ENCODE assay signal across 14 cellular contexts in the genomic region with DNA sequence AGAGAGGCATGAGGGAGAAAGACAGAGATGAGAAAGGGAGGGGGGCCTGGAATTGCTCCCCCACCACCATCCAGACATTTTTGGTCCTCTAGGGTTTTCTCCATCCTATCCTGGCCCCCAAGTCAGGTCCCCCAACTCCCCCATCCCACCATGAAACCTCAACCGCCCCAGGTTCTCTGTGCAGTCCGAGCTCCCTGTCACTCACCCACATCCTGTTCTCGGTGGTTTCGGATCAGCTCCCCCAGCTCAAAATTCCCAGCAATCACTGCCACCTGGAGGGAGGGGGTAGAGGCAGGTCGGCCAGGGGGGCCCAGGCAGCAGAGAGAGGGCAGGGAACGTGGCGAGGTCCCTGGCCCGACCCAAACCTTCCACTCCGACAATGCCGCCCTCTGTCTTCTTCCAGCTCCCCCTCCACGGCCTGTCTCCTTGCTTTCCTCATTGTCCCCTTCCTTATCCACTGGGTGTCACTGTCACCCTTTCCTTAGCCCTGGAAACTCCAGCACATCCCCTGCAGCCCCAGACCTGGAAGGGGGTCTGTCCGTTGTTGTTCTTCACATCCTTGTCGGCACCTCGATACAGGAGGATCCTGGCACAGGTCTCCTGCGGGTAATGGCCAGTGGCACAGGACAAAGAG. TPM values are rescaled to one million over a fixed set of nuclear protein-coding genes. Genes with fewer than 3 reads are reported as not detected.
A peak's percentile ranks its signal among the peaks of the same experiment; 100 is the strongest.
DNase-seq lines count a peak whose midpoint lies in the region; TF ChIP-seq lines count a peak whose summit lies in the region.
"Had no signal": no experiment of that assay in that cellular context is flagged by ENCODE, and none has a peak within 500 bp of the region (broad histone marks: within the 10 kb centered on the region; RNA-seq: fewer than 3 reads in every experiment).

No MANE protein-coding gene starts in this region.

- WGBS in thyroid gland, 2 donors = 21 to 22% methylated on average over 15 of the region's 15 CpGs

- H3K9me3 ChIP-seq in thyroid gland (no peaks in the 10 kb centered on the region), ascending aorta (no peaks in the 10 kb centered on the region)

- H3K27me3 ChIP-seq in thyroid gland (no peaks in the 10 kb centered on the region), ascending aorta (no peaks in the 10 kb centered on the region)

- H3K4me1 ChIP-seq in thyroid gland = no peaks in the 10 kb centered on the region
- H3K4me1 ChIP-seq in ascending aorta = no peaks in the 10 kb centered on the region

- H3K36me3 ChIP-seq in thyroid gland (no peaks in the 10 kb centered on the region), ascending aorta (no peaks in the 10 kb centered on the region)

- TF ChIP-seq POLR2A in NB4 (IDR thresholded peaks at IDR 0.05; ENCODE audit: extremely low read depth, insufficient read length) (no peak), thyroid gland (IDR thresholded peaks at IDR 0.05) (no peak)

- no peaks in the 10 kb centered on the region for H3K27me3 Mint-ChIP-seq in brain
- H3K27me3 Mint-ChIP-seq in neural crest cell (ENCODE audit: low read depth) = peaks cover 55% of the 10 kb centered on the region

- no peak for TF ChIP-seq CTCF in NB4 (IDR thresholded peaks at IDR 0.05; ENCODE audit: low read depth, low read length)
- peak; percentile 48 to 55 for TF ChIP-seq CTCF in brain (conservative IDR thresholded peaks at IDR 0.05)
- TF ChIP-seq CTCF in neural crest cell (conservative IDR thresholded peaks at IDR 0.05) = peak; percentile 35
- TF ChIP-seq CTCF in thyroid gland (IDR thresholded peaks at IDR 0.05) = no peak
- TF ChIP-seq CTCF in ascending aorta (IDR thresholded peaks at IDR 0.05) = no peak

- H3K4me1 Mint-ChIP-seq in brain (peaks cover 4% of the 10 kb centered on the region), neural crest cell (peaks cover 8% of the 10 kb centered on the region)
- H3K4me1 Mint-ChIP-seq: T-helper 17 cell had no signal

- no peak overlapping the region for H3K4me3 Mint-ChIP-seq in brain
- peak overlapping the region; percentile 31 for H3K4me3 Mint-ChIP-seq in neural crest cell
- H3K4me3 Mint-ChIP-seq: T-helper 17 cell had no signal

- H3K36me3 Mint-ChIP-seq in brain = peaks cover 20% of the 10 kb centered on the region
- no peaks in the 10 kb centered on the region for H3K36me3 Mint-ChIP-seq in neural crest cell (ENCODE audit: low read depth)

- H3K27ac ChIP-seq in thyroid gland (no peak overlapping the region), ascending aorta (no peak overlapping the region)

- H3K9me3 Mint-ChIP-seq in brain (peaks cover 0 to 79% (median 3%) of the 10 kb centered on the region in 5 experiments), neural crest cell (no peaks in the 10 kb centered on the region)

- H3K27ac Mint-ChIP-seq in brain = peak overlapping the region in 1 of 5 experiments; percentile 23
- H3K27ac Mint-ChIP-seq in neural crest cell (ENCODE audit: unreplicated experiment) = no peak overlapping the region
- H3K27ac Mint-ChIP-seq: T-helper 17 cell had no signal

- DNase-seq in NCI-H1092 treated with DMSO at 0.1 percent for 48 hours (lab: John Stamatoyannopoulos, UW) = peak; percentile 23
- DNase-seq in NCI-H1092 (lab: John Stamatoyannopoulos, UW) = no peak
- peak; percentile 30 for DNase-seq in NB4 (ENCODE audit: low read depth)
- no peak for DNase-seq in neural crest cell (ENCODE audit: low read depth, low spot score)
- no peak for DNase-seq in thyroid gland
- DNase-seq in GOT3 (lab: John Stamatoyannopoulos, UW) = no peak
- DNase-seq in ascending aorta (ENCODE audit: low spot score in 2 of 2) = no peak
- DNase-seq: ACHN, foreskin melanocyte, midbrain, NCI-H526 treated with DMSO at 0.1 percent for 48 hours, T-helper 17 cell had no signal

- H3K4me3 ChIP-seq in NB4 (ENCODE audit: low read depth, low read length) (no peak overlapping the region), thyroid gland (replicated peaks in 1 of 3) (no peak overlapping the region), ascending aorta (no peak overlapping the region)

- intact Hi-C loops in thyroid gland (cut with DNase I) = no loop called here
- intact Hi-C loops in ascending aorta (cut with DNase I) = no loop called here

RNA-seq across cellular contexts. Expression of a gene that starts 15.6 kb away (rescaled TPM):
- polyA plus RNA-seq in brain (ENCODE audit: insufficient read depth, low read depth, low replicate concordance) = 15.5 TPM
- total RNA-seq in neural crest cell (6.7 and 6.8 TPM in 2 replicates), thyroid gland (under 1 TPM in 2 of 4 donors, not detected in 2; 0.10 to 0.45 TPM), ascending aorta (1.3 TPM)
- total RNA-seq: bronchial epithelial cell, T-helper 17 cell had no signal

RNA-seq across cellular contexts. Expression of a gene that starts 19.1 kb away (rescaled TPM):
- polyA plus RNA-seq in brain (ENCODE audit: insufficient read depth, low read depth, low replicate concordance) = 5.7 TPM
- total RNA-seq in neural crest cell (7.6 and 7.9 TPM in 2 replicates), thyroid gland (10 to 100 TPM in 1 of 4 donors, 1 to 10 TPM in 3; 5.0 to 16.0 (median 8.9) TPM), ascending aorta (not detected)

RNA-seq across cellular contexts. Expression of a gene that starts 54.8 kb away (rescaled TPM):
- polyA plus RNA-seq in brain (ENCODE audit: insufficient read depth, low read depth, low replicate concordance) = not detected
- total RNA-seq in neural crest cell = 7.9 and 9.2 TPM in 2 replicates
- total RNA-seq in thyroid gland = 1 to 10 TPM in 1 of 4 donors, not detected in 3; 1.7 TPM
- total RNA-seq in ascending aorta = not detected
- total RNA-seq: bronchial epithelial cell, T-helper 17 cell had no signal

Comparison
In these comparisons a context has a peak if more than half of its experiments do, and no peak if none do; other contexts are left out.
1. DNase-seq: peak in NCI-H1092 treated with DMSO at 0.1 percent for 48 hours (single experiment) and NB4 (single experiment); none in NCI-H1092 (single experiment), neural crest cell (single experiment), thyroid gland (0 of 2), GOT3 (single experiment) and ascending aorta (0 of 2).
2. CTCF ChIP-seq: peak in brain (2 of 2) and neural crest cell (single experiment); none in NB4 (single experiment), thyroid gland (0 of 6) and ascending aorta (0 of 3).